8 cellular contexts compared by ENCODE assay signal in genomic region chr18:59308201-59309014, GRCh38. TPM values are rescaled to one million over a fixed set of nuclear protein-coding genes. Genes with fewer than 3 reads are reported as not detected.
DNase-seq lines count a peak whose midpoint lies in the region; ATAC-seq and TF ChIP-seq lines count a peak whose summit lies in the region.

No MANE protein-coding gene starts in this region.

- no peaks in the 10 kb centered on the region for H4K20me1 ChIP-seq in Karpas-422 (ENCODE audit: insufficient read depth, low read depth, low read length)
- no peaks in the 10 kb centered on the region for H4K20me1 ChIP-seq in osteoblast (ENCODE audit: insufficient read depth, low read length)

- H3K9me3 ChIP-seq in Karpas-422 (ENCODE audit: low read length): no peaks in the 10 kb centered on the region
- no peaks in the 10 kb centered on the region for H3K9me3 ChIP-seq in osteoblast (ENCODE audit: low read depth, low read length)
- no peaks in the 10 kb centered on the region for H3K9me3 ChIP-seq in thoracic aorta

- H3K9ac ChIP-seq in Karpas-422 (ENCODE audit: low read length): no peak overlapping the region

- H3K27me3 ChIP-seq in Karpas-422 (ENCODE audit: low read length): no peaks in the 10 kb centered on the region
- H3K27me3 ChIP-seq in osteoblast (ENCODE audit: insufficient read depth, low read length): peaks cover 79% of the 10 kb centered on the region
- H3K27me3 ChIP-seq in thoracic aorta (replicated peaks; ENCODE audit: insufficient read depth): no peaks in the 10 kb centered on the region

- no peak overlapping the region for H2AFZ ChIP-seq in Karpas-422 (ENCODE audit: low read length)
- H2AFZ ChIP-seq in osteoblast (ENCODE audit: low read length): peak overlapping the region; percentile 74

- H3K4me3 ChIP-seq in Karpas-422 (ENCODE audit: low read length): no peak overlapping the region
- H3K4me3 ChIP-seq in osteoblast (ENCODE audit: insufficient read depth, low read length): peak overlapping the region; percentile 55
- H3K4me3 ChIP-seq in thoracic aorta: peak overlapping the region; percentile 9

- TF ChIP-seq CTCF in osteoblast (IDR thresholded peaks at IDR 0.05; ENCODE audit: extremely low read depth, low read depth, low read length) (peak; percentile 66), thoracic aorta (IDR thresholded peaks at IDR 0.05) (peak; percentile 73)

- H3K4me1 ChIP-seq in Karpas-422 (ENCODE audit: low read length): no peaks in the 10 kb centered on the region
- peaks cover 3% of the 10 kb centered on the region for H3K4me1 ChIP-seq in osteoblast (ENCODE audit: insufficient read depth, low read length)
- H3K4me1 ChIP-seq in thoracic aorta (ENCODE audit: control insufficient read depth in 1 of 2, low read depth in 2 of 2): peaks cover 0 to 7% of the 10 kb centered on the region in 2 donors

- no peak overlapping the region for H3K27ac ChIP-seq in Karpas-422 (ENCODE audit: low read length)
- no peak overlapping the region for H3K27ac ChIP-seq in osteoblast (ENCODE audit: low read depth, low read length)
- no peak overlapping the region for H3K27ac ChIP-seq in thoracic aorta

- H3K79me2 ChIP-seq in Karpas-422 (ENCODE audit: low read length): no peaks in the 10 kb centered on the region
- no peaks in the 10 kb centered on the region for H3K79me2 ChIP-seq in osteoblast (ENCODE audit: insufficient read depth, low read length)

- no peaks in the 10 kb centered on the region for H3K9me2 ChIP-seq in Karpas-422 (replicated peaks; ENCODE audit: insufficient read depth, low read length)

- H3K4me2 ChIP-seq in Karpas-422 (ENCODE audit: low read depth, low read length, poor library complexity, severe bottlenecking) (no peak overlapping the region), osteoblast (ENCODE audit: insufficient read depth, low read length) (peak overlapping the region; percentile 83)

- ATAC-seq in GM21737 (IDR thresholded peaks at IDR 0.05; ENCODE audit: unreplicated experiment) (peak; percentile 89), thoracic aorta (ENCODE audit: insufficient number of reproducible peaks, low FRiP score, low read depth) (no peak)

- H3K36me3 ChIP-seq in Karpas-422 (ENCODE audit: insufficient read depth, low read length): no peaks in the 10 kb centered on the region
- no peaks in the 10 kb centered on the region for H3K36me3 ChIP-seq in osteoblast (ENCODE audit: insufficient read depth, low read length)
- H3K36me3 ChIP-seq in thoracic aorta: no peaks in the 10 kb centered on the region

- DNase-seq in DMS114 treated with DMSO at 0.1 percent for 48 hours (lab: John Stamatoyannopoulos, UW; ENCODE audit: unreplicated experiment) (peak; percentile 64), Karpas-422 (peak; percentile 81), SHP77 (lab: John Stamatoyannopoulos, UW) (peak; percentile 64 to 80), activated gamma-delta T cell treated with Interleukin-2 at 50 U/mL for 16 hours (peak; percentile 50), germinal center (ENCODE audit: low spot score) (peak; percentile 77), osteoblast (ENCODE audit: insufficient read length, low spot score, missing footprints) (peak; percentile 96), thoracic aorta (ENCODE audit: low spot score) (no peak)

RNA-seq across cellular contexts. Expression of gene CPLX4, which starts 10.0 kb away (rescaled TPM):
- total RNA-seq in Karpas-422 (2014; rRNA removed; shearing (Covaris generic); ENCODE audit: low replicate concordance): not detected in 2 replicates
- total RNA-seq in osteoblast (not detected in 2 replicates), thoracic aorta (not detected)

RNA-seq across cellular contexts. Expression of gene RAX, which starts 35.2 kb away (rescaled TPM):
- not detected in 2 replicates for total RNA-seq in Karpas-422 (2014; rRNA removed; shearing (Covaris generic); ENCODE audit: low replicate concordance)
- total RNA-seq in osteoblast (not detected in 2 replicates), thoracic aorta (not detected)

RNA-seq across cellular contexts. Expression of gene LMAN1, which starts 50.7 kb away (rescaled TPM):
- 48.2 and 89.7 TPM in 2 replicates for total RNA-seq in Karpas-422 (2014; rRNA removed; shearing (Covaris generic); ENCODE audit: low replicate concordance)
- total RNA-seq in osteoblast: 189 and 210 TPM in 2 replicates
- 10 to 100 TPM; 57.4 to 72.5 TPM for total RNA-seq in thoracic aorta
